10 cellular contexts compared by ENCODE assay signal in genomic region chr4:120329386-120329785, GRCh38.
"Had no signal": no experiment of that assay in that cellular context is flagged by ENCODE, and none has a peak within 500 bp of the region (broad histone marks: within the 10 kb centered on the region; RNA-seq: fewer than 3 reads in every experiment).

No MANE protein-coding gene starts in this region.

- H3K9me3 ChIP-seq: HAP-1 had no signal

- FAIRE-seq: H54 had no signal

- H3K9ac ChIP-seq: GM23248 had no signal

- DNase-seq: GM23248, GOT3, H7, H9, HCEC 1CT, HFFc6 had no signal

- H3K27ac ChIP-seq: GM23248 had no signal

- H3K4me3 ChIP-seq: GM23248, GM23338, HAP-1 had no signal

- H2AFZ ChIP-seq: GM23248, GM23338 had no signal

- ATAC-seq: GM23338, HCT116 had no signal

- H3K4me1 ChIP-seq: HAP-1 had no signal

- H3K36me3 ChIP-seq: HAP-1 had no signal

- H3K4me2 ChIP-seq: GM23338 had no signal
